ENCODE assay signal across 22 cellular contexts in genomic region chr3:42718338-42718737, GRCh38. TPM values are rescaled to one million over a fixed set of nuclear protein-coding genes. Genes with fewer than 3 reads are reported as not detected.
DNase-seq lines count a peak whose midpoint lies in the region; ATAC-seq and TF ChIP-seq lines count a peak whose summit lies in the region.
"Had no signal": no experiment of that assay in that cellular context is flagged by ENCODE, and none has a peak within 500 bp of the region (broad histone marks: within the 10 kb centered on the region; RNA-seq: fewer than 3 reads in every experiment).

No MANE protein-coding gene starts in this region.

- H3K9me3 ChIP-seq in right cardiac atrium (ENCODE audit: control insufficient read depth, low read length) = no peaks in the 10 kb centered on the region
- no peaks in the 10 kb centered on the region for H3K9me3 ChIP-seq in heart left ventricle
- no peaks in the 10 kb centered on the region for H3K9me3 ChIP-seq in testis

- H3K27ac ChIP-seq in right cardiac atrium (ENCODE audit: low read length) (peak overlapping the region; percentile 98), heart left ventricle (peak overlapping the region in 5 of 12 donors; percentile 36 to 79 (median 52)), testis (no peak overlapping the region)

- DNase-seq in activated effector memory CD4-positive, alpha-beta T cell treated with anti-CD3 and anti-CD28 coated beads, Interleukin-2, amount 50 U/mL, for 16 hours = peak; percentile 9
- DNase-seq in activated effector memory CD4-positive, alpha-beta T cell treated with Interleukin-2 at 50 U/mL for 16 hours = no peak
- DNase-seq in right cardiac atrium (no peak), heart left ventricle (no peak), chondrocyte (ENCODE audit: low spot score) (peak; percentile 2), testis (peak; percentile 4), NOMO-1 treated with DMSO at 0.1 percent for 48 hours (lab: John Stamatoyannopoulos, UW; ENCODE audit: unreplicated experiment) (no peak)
- DNase-seq: C1 segment of cervical spinal cord; Calu3; CD4-positive, alpha-beta memory T cell; COR-L47; DMS53; DMS79 treated with DMSO at 0.1 percent for 48 hours; GF-D8; GOT3; HCEC 1CT had no signal

- no peak for TF ChIP-seq CTCF in heart left ventricle (IDR thresholded peaks at IDR 0.05)
- no peak for TF ChIP-seq CTCF in chondrocyte (IDR thresholded peaks at IDR 0.05)
- TF ChIP-seq CTCF in testis (IDR thresholded peaks at IDR 0.05) = no peak

- no peak overlapping the region for H3K27ac Mint-ChIP-seq in chondrocyte (ENCODE audit: unreplicated experiment)

- TF ChIP-seq POLR2A in heart left ventricle (IDR thresholded peaks at IDR 0.05) = no peak
- no peak for TF ChIP-seq POLR2A in testis (IDR thresholded peaks at IDR 0.05)

- 84% methylated on average over 5 of the region's 5 CpGs for WGBS in right cardiac atrium
- WGBS in heart left ventricle, 4 donors = 81 to 88% (median 85%) methylated on average over 5 of the region's 5 CpGs
- WGBS in testis, 2 donors = 89% methylated on average over 5 of the region's 5 CpGs

- H3K36me3 Mint-ChIP-seq in chondrocyte (ENCODE audit: low read depth) = no peaks in the 10 kb centered on the region
- H3K36me3 Mint-ChIP-seq: CD4-positive, alpha-beta memory T cell had no signal

- H3K4me3 ChIP-seq in right cardiac atrium (ENCODE audit: low read length) = no peak overlapping the region
- H3K4me3 ChIP-seq in heart left ventricle = no peak overlapping the region
- no peak overlapping the region for H3K4me3 ChIP-seq in testis

- H3K36me3 ChIP-seq in heart left ventricle (no peaks in the 10 kb centered on the region), testis (ENCODE audit: low read depth, missing control alignments) (no peaks in the 10 kb centered on the region)

- H3K4me1 Mint-ChIP-seq in chondrocyte (ENCODE audit: low read depth) = no peaks in the 10 kb centered on the region
- H3K4me1 Mint-ChIP-seq: CD4-positive, alpha-beta memory T cell had no signal

- peaks cover 21% of the 10 kb centered on the region for H3K27me3 Mint-ChIP-seq in chondrocyte (ENCODE audit: low read depth)

- H3K4me1 ChIP-seq in right cardiac atrium (ENCODE audit: control insufficient read depth, insufficient read depth, low read length) = peaks cover 1% of the 10 kb centered on the region
- peaks cover 0 to 29% (median 2%) of the 10 kb centered on the region in 12 donors for H3K4me1 ChIP-seq in heart left ventricle
- H3K4me1 ChIP-seq in testis = no peaks in the 10 kb centered on the region

- ATAC-seq in right cardiac atrium (no peak), heart left ventricle (no peak), HG03378 (IDR thresholded peaks at IDR 0.05; ENCODE audit: unreplicated experiment) (no peak)

- no peak overlapping the region for H3K4me3 Mint-ChIP-seq in chondrocyte (ENCODE audit: unreplicated experiment)
- H3K4me3 Mint-ChIP-seq: CD4-positive, alpha-beta memory T cell had no signal

- no peaks in the 10 kb centered on the region for H3K9me3 Mint-ChIP-seq in chondrocyte (ENCODE audit: low read depth)
- H3K9me3 Mint-ChIP-seq: CD4-positive, alpha-beta memory T cell had no signal

- H3K27me3 ChIP-seq in right cardiac atrium (ENCODE audit: control insufficient read depth, insufficient read depth) (no peaks in the 10 kb centered on the region), heart left ventricle (peaks cover 0 to 2% (median 0%) of the 10 kb centered on the region in 9 donors), testis (no peaks in the 10 kb centered on the region)

- intact Hi-C loops in right cardiac atrium (cut with DNase I) (no loop called here), heart left ventricle (cut with DNase I) (no loop called here), testis (cut with DNase I; ENCODE audit: low total_unique reads) (no loop called here)

RNA-seq across cellular contexts. Expression of gene HHATL, which starts 15.7 kb away (rescaled TPM):
- total RNA-seq in right cardiac atrium (100 to 1,000 TPM; 480 to 768 (median 570) TPM), heart left ventricle (100 to 1,000 TPM; 305 to 823 (median 538) TPM), chondrocyte (not detected in 3 replicates), testis (1 to 10 TPM; 6.4 to 7.2 TPM)
- polyA plus RNA-seq in right cardiac atrium (622 TPM), heart left ventricle (1,000 to 10,000 TPM in 1 of 2 donors, 100 to 1,000 TPM in 1; 188 to 1,023 TPM), testis (ENCODE audit: insufficient read depth, low read depth, low replicate concordance) (6.1 TPM)
- total RNA-seq: A172; A673; Calu3; CD4-positive, alpha-beta memory T cell; Daoy; G401 had no signal
- polyA plus RNA-seq: BJ; CD4-positive, alpha-beta memory T cell had no signal

RNA-seq across cellular contexts. Expression of gene KLHL40, which starts 33.0 kb away (rescaled TPM):
- total RNA-seq in right cardiac atrium (1 to 10 TPM in 1 of 4 donors, under 1 TPM in 3; 0.09 to 1.6 (median 0.40) TPM), heart left ventricle (1 to 10 TPM in 2 of 9 donors, under 1 TPM in 6, not detected in 1; 0.19 to 5.6 (median 0.73) TPM), chondrocyte (not detected in 3 replicates), testis (1 to 10 TPM in 1 of 2 donors, under 1 TPM in 1; 0.62 to 3.1 TPM)
- polyA plus RNA-seq in right cardiac atrium (0.29 TPM), heart left ventricle (1 to 10 TPM in 1 of 2 donors, under 1 TPM in 1; 0.61 to 6.8 TPM), testis (ENCODE audit: insufficient read depth, low read depth, low replicate concordance) (3.2 TPM)
- total RNA-seq: A172; A673; Calu3; CD4-positive, alpha-beta memory T cell; Daoy; G401 had no signal
- polyA plus RNA-seq: BJ; CD4-positive, alpha-beta memory T cell had no signal

RNA-seq across cellular contexts. Expression of gene CCDC13, which starts 54.7 kb away (rescaled TPM):
- total RNA-seq in right cardiac atrium (1 to 10 TPM in 1 of 4 donors, under 1 TPM in 2, not detected in 1; 0.26 to 1.8 (median 0.96) TPM), heart left ventricle (1 to 10 TPM in 1 of 9 donors, under 1 TPM in 7, not detected in 1; 0.44 to 1.4 (median 0.83) TPM), chondrocyte (0.40 to 0.77 TPM in 2 of 3 replicates, not detected in the other), testis (10 to 100 TPM in 1 of 2 donors, 1 to 10 TPM in 1; 6.5 to 12.5 TPM)
- polyA plus RNA-seq in right cardiac atrium (0.84 TPM), heart left ventricle (1 to 10 TPM in 1 of 2 donors, under 1 TPM in 1; 0.53 to 1.1 TPM), testis (ENCODE audit: insufficient read depth, low read depth, low replicate concordance) (23.0 TPM)
- total RNA-seq: A172, A673 had no signal

Comparison
In these comparisons a context has a peak if more than half of its experiments do, and no peak if none do; other contexts are left out.
1. DNase-seq: peak in activated effector memory CD4-positive, alpha-beta T cell treated with anti-CD3 and anti-CD28 coated beads, Interleukin-2, amount 50 U/mL, for 16 hours (single experiment), chondrocyte (single experiment) and testis (single experiment); none in activated effector memory CD4-positive, alpha-beta T cell treated with Interleukin-2 at 50 U/mL for 16 hours (single experiment), right cardiac atrium (0 of 3), heart left ventricle (0 of 5) and NOMO-1 treated with DMSO at 0.1 percent for 48 hours (single experiment).
2. RNA of gene HHATL, which starts 15.7 kb away (total RNA-seq): 480 to 768 TPM in right cardiac atrium and 305 to 823 TPM in heart left ventricle; 6.4 to 7.2 TPM in testis and not detected in chondrocyte; every median in the first group is over 10 times any median in the second.